Comparison of ENCODE assay signal across 1 cellular context in the genomic region with DNA sequence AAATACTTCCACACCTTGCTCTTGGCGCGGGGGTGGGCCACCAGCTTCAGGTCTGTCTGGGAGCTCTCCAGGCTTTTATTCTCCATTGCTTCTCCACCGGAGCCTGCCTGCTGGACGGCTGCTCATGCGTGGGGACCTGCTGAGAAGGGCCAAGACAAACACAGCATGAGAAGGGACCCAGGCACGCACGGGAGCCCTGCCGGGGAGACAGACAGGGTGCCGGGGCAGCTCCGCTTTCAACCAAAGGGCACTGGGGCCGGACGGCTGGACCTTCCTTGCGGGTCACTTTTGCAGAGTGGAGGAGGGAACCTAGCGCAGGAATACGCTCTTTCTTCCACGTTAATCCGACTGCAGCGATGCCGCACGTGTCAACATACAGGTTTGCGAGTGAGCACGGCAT.
TF ChIP-seq lines count a peak whose summit lies in the region.

No MANE protein-coding gene starts in this region.

TF ChIP-seq in HepG2, 621 proteins besides CTCF, POLR2A, EP300 and RAD21:
- TF ChIP-seq STAT5B (CRISPR knock-in tag; IDR thresholded peaks at IDR 0.05): no peak
- TF ChIP-seq, protein P1, sequence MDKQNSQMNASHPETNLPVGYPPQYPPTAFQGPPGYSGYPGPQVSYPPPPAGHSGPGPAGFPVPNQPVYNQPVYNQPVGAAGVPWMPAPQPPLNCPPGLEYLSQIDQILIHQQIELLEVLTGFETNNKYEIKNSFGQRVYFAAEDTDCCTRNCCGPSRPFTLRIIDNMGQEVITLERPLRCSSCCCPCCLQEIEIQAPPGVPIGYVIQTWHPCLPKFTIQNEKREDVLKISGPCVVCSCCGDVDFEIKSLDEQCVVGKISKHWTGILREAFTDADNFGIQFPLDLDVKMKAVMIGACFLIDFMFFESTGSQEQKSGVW (CRISPR knock-in tag; IDR thresholded peaks at IDR 0.05; ENCODE audit: borderline replicate concordance): no peak
- TF ChIP-seq, protein P2, sequence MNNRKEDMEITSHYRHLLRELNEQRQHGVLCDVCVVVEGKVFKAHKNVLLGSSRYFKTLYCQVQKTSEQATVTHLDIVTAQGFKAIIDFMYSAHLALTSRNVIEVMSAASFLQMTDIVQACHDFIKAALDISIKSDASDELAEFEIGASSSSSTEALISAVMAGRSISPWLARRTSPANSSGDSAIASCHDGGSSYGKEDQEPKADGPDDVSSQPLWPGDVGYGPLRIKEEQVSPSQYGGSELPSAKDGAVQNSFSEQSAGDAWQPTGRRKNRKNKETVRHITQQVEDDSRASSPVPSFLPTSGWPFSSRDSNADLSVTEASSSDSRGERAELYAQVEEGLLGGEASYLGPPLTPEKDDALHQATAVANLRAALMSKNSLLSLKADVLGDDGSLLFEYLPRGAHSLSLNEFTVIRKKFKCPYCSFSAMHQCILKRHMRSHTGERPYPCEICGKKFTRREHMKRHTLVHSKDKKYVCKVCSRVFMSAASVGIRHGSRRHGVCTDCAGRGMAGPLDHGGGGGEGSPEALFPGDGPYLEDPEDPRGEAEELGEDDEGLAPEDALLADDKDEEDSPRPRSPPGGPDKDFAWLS (CRISPR knock-in tag; IDR thresholded peaks at IDR 0.05; ENCODE audit: borderline replicate concordance): no peak
- no peak for TF ChIP-seq MED13 (CRISPR knock-in tag; IDR thresholded peaks at IDR 0.05)
- TF ChIP-seq RBFOX2 (IDR thresholded peaks at IDR 0.05; ENCODE audit: low read depth, low read length): 0 out of 2 replicates have a peak, but pooled peaks have one; percentile 10
- TF ChIP-seq, protein P3, sequence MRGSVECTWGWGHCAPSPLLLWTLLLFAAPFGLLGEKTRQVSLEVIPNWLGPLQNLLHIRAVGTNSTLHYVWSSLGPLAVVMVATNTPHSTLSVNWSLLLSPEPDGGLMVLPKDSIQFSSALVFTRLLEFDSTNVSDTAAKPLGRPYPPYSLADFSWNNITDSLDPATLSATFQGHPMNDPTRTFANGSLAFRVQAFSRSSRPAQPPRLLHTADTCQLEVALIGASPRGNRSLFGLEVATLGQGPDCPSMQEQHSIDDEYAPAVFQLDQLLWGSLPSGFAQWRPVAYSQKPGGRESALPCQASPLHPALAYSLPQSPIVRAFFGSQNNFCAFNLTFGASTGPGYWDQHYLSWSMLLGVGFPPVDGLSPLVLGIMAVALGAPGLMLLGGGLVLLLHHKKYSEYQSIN (CRISPR knock-in tag; IDR thresholded peaks at IDR 0.05; ENCODE audit: borderline replicate concordance): no peak
- TF ChIP-seq, protein P4, sequence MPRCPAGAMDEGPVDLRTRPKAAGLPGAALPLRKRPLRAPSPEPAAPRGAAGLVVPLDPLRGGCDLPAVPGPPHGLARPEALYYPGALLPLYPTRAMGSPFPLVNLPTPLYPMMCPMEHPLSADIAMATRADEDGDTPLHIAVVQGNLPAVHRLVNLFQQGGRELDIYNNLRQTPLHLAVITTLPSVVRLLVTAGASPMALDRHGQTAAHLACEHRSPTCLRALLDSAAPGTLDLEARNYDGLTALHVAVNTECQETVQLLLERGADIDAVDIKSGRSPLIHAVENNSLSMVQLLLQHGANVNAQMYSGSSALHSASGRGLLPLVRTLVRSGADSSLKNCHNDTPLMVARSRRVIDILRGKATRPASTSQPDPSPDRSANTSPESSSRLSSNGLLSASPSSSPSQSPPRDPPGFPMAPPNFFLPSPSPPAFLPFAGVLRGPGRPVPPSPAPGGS (CRISPR knock-in tag; IDR thresholded peaks at IDR 0.05): no peak
- TF ChIP-seq MAFG (CRISPR knock-in tag; IDR thresholded peaks at IDR 0.05): no peak
- TF ChIP-seq, protein P5, sequence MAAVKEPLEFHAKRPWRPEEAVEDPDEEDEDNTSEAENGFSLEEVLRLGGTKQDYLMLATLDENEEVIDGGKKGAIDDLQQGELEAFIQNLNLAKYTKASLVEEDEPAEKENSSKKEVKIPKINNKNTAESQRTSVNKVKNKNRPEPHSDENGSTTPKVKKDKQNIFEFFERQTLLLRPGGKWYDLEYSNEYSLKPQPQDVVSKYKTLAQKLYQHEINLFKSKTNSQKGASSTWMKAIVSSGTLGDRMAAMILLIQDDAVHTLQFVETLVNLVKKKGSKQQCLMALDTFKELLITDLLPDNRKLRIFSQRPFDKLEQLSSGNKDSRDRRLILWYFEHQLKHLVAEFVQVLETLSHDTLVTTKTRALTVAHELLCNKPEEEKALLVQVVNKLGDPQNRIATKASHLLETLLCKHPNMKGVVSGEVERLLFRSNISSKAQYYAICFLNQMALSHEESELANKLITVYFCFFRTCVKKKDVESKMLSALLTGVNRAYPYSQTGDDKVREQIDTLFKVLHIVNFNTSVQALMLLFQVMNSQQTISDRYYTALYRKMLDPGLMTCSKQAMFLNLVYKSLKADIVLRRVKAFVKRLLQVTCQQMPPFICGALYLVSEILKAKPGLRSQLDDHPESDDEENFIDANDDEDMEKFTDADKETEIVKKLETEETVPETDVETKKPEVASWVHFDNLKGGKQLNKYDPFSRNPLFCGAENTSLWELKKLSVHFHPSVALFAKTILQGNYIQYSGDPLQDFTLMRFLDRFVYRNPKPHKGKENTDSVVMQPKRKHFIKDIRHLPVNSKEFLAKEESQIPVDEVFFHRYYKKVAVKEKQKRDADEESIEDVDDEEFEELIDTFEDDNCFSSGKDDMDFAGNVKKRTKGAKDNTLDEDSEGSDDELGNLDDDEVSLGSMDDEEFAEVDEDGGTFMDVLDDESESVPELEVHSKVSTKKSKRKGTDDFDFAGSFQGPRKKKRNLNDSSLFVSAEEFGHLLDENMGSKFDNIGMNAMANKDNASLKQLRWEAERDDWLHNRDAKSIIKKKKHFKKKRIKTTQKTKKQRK (IDR thresholded peaks at IDR 0.05; ENCODE audit: low read length): no peak
- no peak for TF ChIP-seq ZNF496 (CRISPR knock-in tag; IDR thresholded peaks at IDR 0.05; ENCODE audit: insufficient replicate concordance)
- TF ChIP-seq AGO2 (optimal IDR thresholded peaks at IDR 0.05; ENCODE audit: low read depth, low read length): peak; percentile 61
- TF ChIP-seq HOXA5 (CRISPR knock-in tag; IDR thresholded peaks at IDR 0.05): no peak
- TF ChIP-seq, protein P6, sequence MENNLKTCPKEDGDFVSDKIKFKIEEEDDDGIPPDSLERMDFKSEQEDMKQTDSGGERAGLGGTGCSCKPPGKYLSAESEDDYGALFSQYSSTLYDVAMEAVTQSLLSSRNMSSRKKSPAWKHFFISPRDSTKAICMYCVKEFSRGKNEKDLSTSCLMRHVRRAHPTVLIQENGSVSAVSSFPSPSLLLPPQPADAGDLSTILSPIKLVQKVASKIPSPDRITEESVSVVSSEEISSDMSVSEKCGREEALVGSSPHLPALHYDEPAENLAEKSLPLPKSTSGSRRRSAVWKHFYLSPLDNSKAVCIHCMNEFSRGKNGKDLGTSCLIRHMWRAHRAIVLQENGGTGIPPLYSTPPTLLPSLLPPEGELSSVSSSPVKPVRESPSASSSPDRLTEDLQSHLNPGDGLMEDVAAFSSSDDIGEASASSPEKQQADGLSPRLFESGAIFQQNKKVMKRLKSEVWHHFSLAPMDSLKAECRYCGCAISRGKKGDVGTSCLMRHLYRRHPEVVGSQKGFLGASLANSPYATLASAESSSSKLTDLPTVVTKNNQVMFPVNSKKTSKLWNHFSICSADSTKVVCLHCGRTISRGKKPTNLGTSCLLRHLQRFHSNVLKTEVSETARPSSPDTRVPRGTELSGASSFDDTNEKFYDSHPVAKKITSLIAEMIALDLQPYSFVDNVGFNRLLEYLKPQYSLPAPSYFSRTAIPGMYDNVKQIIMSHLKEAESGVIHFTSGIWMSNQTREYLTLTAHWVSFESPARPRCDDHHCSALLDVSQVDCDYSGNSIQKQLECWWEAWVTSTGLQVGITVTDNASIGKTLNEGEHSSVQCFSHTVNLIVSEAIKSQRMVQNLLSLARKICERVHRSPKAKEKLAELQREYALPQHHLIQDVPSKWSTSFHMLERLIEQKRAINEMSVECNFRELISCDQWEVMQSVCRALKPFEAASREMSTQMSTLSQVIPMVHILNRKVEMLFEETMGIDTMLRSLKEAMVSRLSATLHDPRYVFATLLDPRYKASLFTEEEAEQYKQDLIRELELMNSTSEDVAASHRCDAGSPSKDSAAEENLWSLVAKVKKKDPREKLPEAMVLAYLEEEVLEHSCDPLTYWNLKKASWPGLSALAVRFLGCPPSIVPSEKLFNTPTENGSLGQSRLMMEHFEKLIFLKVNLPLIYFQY (CRISPR knock-in tag; IDR thresholded peaks at IDR 0.05; ENCODE audit: borderline replicate concordance): no peak
- TF ChIP-seq ZNF776 (CRISPR knock-in tag; IDR thresholded peaks at IDR 0.05): no peak
- TF ChIP-seq ZNF556 (CRISPR knock-in tag; IDR thresholded peaks at IDR 0.05; ENCODE audit: borderline replicate concordance): no peak
- TF ChIP-seq, protein P7, sequence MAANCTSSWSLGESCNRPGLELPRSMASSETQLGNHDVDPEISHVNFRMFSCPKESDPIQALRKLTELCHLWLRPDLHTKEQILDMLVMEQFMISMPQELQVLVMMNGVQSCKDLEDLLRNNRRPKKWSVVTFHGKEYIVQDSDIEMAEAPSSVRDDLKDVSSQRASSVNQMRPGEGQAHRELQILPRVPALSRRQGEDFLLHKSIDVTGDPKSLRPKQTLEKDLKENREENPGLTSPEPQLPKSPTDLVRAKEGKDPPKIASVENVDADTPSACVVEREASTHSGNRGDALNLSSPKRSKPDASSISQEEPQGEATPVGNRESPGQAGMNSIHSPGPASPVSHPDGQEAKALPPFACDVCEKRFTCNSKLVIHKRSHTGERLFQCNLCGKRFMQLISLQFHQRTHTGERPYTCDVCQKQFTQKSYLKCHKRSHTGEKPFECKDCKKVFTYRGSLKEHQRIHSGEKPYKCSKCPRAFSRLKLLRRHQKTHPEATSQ (CRISPR knock-in tag; IDR thresholded peaks at IDR 0.05; ENCODE audit: borderline replicate concordance): no peak
- no peak for TF ChIP-seq NR2C2 (CRISPR knock-in tag; IDR thresholded peaks at IDR 0.05; ENCODE audit: borderline replicate concordance)
